Comparison of ENCODE assay signal across 1 cellular context in the genomic region with DNA sequence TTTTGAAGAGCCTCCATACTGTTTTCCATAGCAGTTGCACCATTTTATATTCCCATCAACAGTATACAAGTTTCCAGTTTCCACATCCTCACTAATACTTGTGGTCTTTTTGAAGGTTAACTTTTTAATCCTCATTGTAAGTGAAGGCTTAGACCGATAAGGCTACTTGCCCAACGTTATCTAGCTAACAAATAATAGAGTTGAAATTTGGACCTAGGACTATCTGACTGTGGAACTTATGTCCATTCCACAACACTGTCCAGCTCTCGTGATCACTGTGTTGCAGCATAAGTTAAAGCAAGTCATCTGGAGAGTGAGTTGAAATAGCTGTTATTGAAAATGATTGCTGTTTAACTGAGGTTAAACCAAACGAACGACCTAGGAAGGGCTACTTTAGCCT.
TF ChIP-seq lines count a peak whose summit lies in the region.

No MANE protein-coding gene starts in this region.

TF ChIP-seq in HepG2, 621 proteins besides CTCF, POLR2A, EP300 and RAD21 (continued from another document):
- TF ChIP-seq, protein P1, sequence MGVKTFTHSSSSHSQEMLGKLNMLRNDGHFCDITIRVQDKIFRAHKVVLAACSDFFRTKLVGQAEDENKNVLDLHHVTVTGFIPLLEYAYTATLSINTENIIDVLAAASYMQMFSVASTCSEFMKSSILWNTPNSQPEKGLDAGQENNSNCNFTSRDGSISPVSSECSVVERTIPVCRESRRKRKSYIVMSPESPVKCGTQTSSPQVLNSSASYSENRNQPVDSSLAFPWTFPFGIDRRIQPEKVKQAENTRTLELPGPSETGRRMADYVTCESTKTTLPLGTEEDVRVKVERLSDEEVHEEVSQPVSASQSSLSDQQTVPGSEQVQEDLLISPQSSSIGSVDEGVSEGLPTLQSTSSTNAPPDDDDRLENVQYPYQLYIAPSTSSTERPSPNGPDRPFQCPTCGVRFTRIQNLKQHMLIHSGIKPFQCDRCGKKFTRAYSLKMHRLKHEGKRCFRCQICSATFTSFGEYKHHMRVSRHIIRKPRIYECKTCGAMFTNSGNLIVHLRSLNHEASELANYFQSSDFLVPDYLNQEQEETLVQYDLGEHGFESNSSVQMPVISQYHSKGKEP (CRISPR knock-in tag; IDR thresholded peaks at IDR 0.05) = no peak
- 0 out of 2 replicates have a peak, but pooled peaks have one; percentile 39 for TF ChIP-seq ZNF841 (CRISPR knock-in tag; IDR thresholded peaks at IDR 0.05; ENCODE audit: borderline replicate concordance)
- TF ChIP-seq, protein P2, sequence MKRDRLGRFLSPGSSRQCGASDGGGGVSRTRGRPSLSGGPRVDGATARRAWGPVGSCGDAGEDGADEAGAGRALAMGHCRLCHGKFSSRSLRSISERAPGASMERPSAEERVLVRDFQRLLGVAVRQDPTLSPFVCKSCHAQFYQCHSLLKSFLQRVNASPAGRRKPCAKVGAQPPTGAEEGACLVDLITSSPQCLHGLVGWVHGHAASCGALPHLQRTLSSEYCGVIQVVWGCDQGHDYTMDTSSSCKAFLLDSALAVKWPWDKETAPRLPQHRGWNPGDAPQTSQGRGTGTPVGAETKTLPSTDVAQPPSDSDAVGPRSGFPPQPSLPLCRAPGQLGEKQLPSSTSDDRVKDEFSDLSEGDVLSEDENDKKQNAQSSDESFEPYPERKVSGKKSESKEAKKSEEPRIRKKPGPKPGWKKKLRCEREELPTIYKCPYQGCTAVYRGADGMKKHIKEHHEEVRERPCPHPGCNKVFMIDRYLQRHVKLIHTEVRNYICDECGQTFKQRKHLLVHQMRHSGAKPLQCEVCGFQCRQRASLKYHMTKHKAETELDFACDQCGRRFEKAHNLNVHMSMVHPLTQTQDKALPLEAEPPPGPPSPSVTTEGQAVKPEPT (CRISPR knock-in tag; IDR thresholded peaks at IDR 0.05; ENCODE audit: low read depth) = no peak
- TF ChIP-seq, protein P3, sequence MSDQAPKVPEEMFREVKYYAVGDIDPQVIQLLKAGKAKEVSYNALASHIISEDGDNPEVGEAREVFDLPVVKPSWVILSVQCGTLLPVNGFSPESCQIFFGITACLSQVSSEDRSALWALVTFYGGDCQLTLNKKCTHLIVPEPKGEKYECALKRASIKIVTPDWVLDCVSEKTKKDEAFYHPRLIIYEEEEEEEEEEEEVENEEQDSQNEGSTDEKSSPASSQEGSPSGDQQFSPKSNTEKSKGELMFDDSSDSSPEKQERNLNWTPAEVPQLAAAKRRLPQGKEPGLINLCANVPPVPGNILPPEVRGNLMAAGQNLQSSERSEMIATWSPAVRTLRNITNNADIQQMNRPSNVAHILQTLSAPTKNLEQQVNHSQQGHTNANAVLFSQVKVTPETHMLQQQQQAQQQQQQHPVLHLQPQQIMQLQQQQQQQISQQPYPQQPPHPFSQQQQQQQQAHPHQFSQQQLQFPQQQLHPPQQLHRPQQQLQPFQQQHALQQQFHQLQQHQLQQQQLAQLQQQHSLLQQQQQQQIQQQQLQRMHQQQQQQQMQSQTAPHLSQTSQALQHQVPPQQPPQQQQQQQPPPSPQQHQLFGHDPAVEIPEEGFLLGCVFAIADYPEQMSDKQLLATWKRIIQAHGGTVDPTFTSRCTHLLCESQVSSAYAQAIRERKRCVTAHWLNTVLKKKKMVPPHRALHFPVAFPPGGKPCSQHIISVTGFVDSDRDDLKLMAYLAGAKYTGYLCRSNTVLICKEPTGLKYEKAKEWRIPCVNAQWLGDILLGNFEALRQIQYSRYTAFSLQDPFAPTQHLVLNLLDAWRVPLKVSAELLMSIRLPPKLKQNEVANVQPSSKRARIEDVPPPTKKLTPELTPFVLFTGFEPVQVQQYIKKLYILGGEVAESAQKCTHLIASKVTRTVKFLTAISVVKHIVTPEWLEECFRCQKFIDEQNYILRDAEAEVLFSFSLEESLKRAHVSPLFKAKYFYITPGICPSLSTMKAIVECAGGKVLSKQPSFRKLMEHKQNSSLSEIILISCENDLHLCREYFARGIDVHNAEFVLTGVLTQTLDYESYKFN (CRISPR knock-in tag; conservative IDR thresholded peaks at IDR 0.05) = peak; percentile 82
- peak; percentile 67 for TF ChIP-seq CEBPB (IDR thresholded peaks at IDR 0.05; ENCODE audit: borderline replicate concordance, low read depth, low read length)
- TF ChIP-seq ZNF44 (CRISPR knock-in tag; IDR thresholded peaks at IDR 0.05) = no peak
- peak; percentile 70 for TF ChIP-seq PITX1 (CRISPR knock-in tag; IDR thresholded peaks at IDR 0.05)
- peak; percentile 60 for TF ChIP-seq ASH2L (IDR thresholded peaks at IDR 0.05; ENCODE audit: insufficient read length, low read depth, low read length)
- TF ChIP-seq, protein P4, sequence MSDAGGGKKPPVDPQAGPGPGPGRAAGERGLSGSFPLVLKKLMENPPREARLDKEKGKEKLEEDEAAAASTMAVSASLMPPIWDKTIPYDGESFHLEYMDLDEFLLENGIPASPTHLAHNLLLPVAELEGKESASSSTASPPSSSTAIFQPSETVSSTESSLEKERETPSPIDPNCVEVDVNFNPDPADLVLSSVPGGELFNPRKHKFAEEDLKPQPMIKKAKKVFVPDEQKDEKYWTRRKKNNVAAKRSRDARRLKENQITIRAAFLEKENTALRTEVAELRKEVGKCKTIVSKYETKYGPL (CRISPR knock-in tag; IDR thresholded peaks at IDR 0.05) = no peak
- TF ChIP-seq RFX3 (CRISPR knock-in tag; IDR thresholded peaks at IDR 0.05) = no peak
- TF ChIP-seq, protein P5, sequence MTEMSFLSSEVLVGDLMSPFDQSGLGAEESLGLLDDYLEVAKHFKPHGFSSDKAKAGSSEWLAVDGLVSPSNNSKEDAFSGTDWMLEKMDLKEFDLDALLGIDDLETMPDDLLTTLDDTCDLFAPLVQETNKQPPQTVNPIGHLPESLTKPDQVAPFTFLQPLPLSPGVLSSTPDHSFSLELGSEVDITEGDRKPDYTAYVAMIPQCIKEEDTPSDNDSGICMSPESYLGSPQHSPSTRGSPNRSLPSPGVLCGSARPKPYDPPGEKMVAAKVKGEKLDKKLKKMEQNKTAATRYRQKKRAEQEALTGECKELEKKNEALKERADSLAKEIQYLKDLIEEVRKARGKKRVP (CRISPR knock-in tag; IDR thresholded peaks at IDR 0.05) = peak in 1 of 2 experiments; percentile 38; a peak in 1 of 4 replicates
- 0 out of 2 replicates have a peak, but pooled peaks have one; percentile 38 for TF ChIP-seq RCOR2 (CRISPR knock-in tag; IDR thresholded peaks at IDR 0.05)
- TF ChIP-seq ZSCAN9 (CRISPR knock-in tag; IDR thresholded peaks at IDR 0.05; ENCODE audit: borderline replicate concordance) = 0 out of 2 replicates have a peak, but pooled peaks have one; percentile 43
- no peak for TF ChIP-seq ZNF772 (CRISPR knock-in tag; IDR thresholded peaks at IDR 0.05)
- no peak for TF ChIP-seq NFATC3 (CRISPR knock-in tag; IDR thresholded peaks at IDR 0.05)
- no peak for TF ChIP-seq PPARG (CRISPR knock-in tag; conservative IDR thresholded peaks at IDR 0.05)
- TF ChIP-seq MED1 (CRISPR knock-in tag; IDR thresholded peaks at IDR 0.05) = peak; percentile 84
- no peak for TF ChIP-seq NONO (IDR thresholded peaks at IDR 0.05)
- TF ChIP-seq NONO (CRISPR knock-in tag; conservative IDR thresholded peaks at IDR 0.05) = peak; percentile 65; the same call in 1 of the 2 replicates
- TF ChIP-seq, protein P6, sequence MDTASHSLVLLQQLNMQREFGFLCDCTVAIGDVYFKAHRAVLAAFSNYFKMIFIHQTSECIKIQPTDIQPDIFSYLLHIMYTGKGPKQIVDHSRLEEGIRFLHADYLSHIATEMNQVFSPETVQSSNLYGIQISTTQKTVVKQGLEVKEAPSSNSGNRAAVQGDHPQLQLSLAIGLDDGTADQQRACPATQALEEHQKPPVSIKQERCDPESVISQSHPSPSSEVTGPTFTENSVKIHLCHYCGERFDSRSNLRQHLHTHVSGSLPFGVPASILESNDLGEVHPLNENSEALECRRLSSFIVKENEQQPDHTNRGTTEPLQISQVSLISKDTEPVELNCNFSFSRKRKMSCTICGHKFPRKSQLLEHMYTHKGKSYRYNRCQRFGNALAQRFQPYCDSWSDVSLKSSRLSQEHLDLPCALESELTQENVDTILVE (CRISPR knock-in tag; IDR thresholded peaks at IDR 0.05) = 0 out of 2 replicates have a peak, but pooled peaks have one; percentile 60
- TF ChIP-seq NPAS2 (CRISPR knock-in tag; IDR thresholded peaks at IDR 0.05; ENCODE audit: borderline replicate concordance) = no peak
- TF ChIP-seq XBP1 (CRISPR knock-in tag; IDR thresholded peaks at IDR 0.05) = no peak
- TF ChIP-seq MED13 (CRISPR knock-in tag; IDR thresholded peaks at IDR 0.05) = peak; percentile 64; the same call in 1 of the 2 replicates
- no peak for TF ChIP-seq MZF1 (CRISPR knock-in tag; IDR thresholded peaks at IDR 0.05; ENCODE audit: borderline replicate concordance)
- TF ChIP-seq, protein P7, sequence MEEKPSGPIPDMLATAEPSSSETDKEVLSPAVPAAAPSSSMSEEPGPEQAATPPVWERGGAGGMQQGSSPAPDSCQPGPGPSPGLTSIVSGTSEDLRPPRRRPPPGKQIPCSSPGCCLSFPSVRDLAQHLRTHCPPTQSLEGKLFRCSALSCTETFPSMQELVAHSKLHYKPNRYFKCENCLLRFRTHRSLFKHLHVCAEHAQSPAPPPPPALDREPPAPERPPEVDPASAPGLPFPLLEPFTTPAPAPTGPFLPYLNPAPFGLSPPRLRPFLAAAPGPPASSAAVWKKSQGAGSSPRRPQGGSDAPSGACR (CRISPR knock-in tag; IDR thresholded peaks at IDR 0.05) = 0 out of 2 replicates have a peak, but pooled peaks have one; percentile 53
- TF ChIP-seq CREM (IDR thresholded peaks at IDR 0.05) = peak; percentile 46; the same call in 1 of the 2 replicates
- no peak for TF ChIP-seq CREM (CRISPR knock-in tag; IDR thresholded peaks at IDR 0.05)
- TF ChIP-seq CBFB (CRISPR knock-in tag; IDR thresholded peaks at IDR 0.05) = peak; percentile 83; the same call in 1 of the 2 replicates
- peak; percentile 52; the same call in 1 of the 2 replicates for TF ChIP-seq ZNF12 (CRISPR knock-in tag; IDR thresholded peaks at IDR 0.05)
- no peak for TF ChIP-seq GLI4 (CRISPR knock-in tag; IDR thresholded peaks at IDR 0.05; ENCODE audit: borderline replicate concordance)
- peak; percentile 23; the same call in 1 of the 2 replicates for TF ChIP-seq RARA (CRISPR knock-in tag; IDR thresholded peaks at IDR 0.05)
- peak; percentile 61 for TF ChIP-seq PHF5A (CRISPR knock-in tag; IDR thresholded peaks at IDR 0.05; ENCODE audit: low read depth, unreplicated experiment)
- peak; percentile 79 for TF ChIP-seq ISL2 (CRISPR knock-in tag; IDR thresholded peaks at IDR 0.05)
- TF ChIP-seq, protein P8, sequence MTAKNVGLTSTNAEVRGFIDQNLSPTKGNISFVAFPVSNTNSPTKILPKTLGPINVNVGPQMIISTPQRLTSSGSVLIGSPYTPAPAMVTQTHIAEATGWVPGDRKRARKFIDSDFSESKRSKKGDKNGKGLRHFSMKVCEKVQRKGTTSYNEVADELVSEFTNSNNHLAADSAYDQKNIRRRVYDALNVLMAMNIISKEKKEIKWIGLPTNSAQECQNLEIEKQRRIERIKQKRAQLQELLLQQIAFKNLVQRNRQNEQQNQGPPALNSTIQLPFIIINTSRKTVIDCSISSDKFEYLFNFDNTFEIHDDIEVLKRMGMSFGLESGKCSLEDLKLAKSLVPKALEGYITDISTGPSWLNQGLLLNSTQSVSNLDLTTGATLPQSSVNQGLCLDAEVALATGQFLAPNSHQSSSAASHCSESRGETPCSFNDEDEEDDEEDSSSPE (CRISPR knock-in tag; IDR thresholded peaks at IDR 0.05) = no peak
- TF ChIP-seq BCL6 (CRISPR knock-in tag; IDR thresholded peaks at IDR 0.05) = peak; percentile 29; the same call in 1 of the 2 replicates
- TF ChIP-seq FOXP1 (IDR thresholded peaks at IDR 0.05) = no peak
- TF ChIP-seq FOXP1 (CRISPR knock-in tag; IDR thresholded peaks at IDR 0.05) = peak; percentile 59; the same call in 1 of the 2 replicates
- 0 out of 2 replicates have a peak, but pooled peaks have one; percentile 9 for TF ChIP-seq MIXL1 (CRISPR knock-in tag; IDR thresholded peaks at IDR 0.05)
- TF ChIP-seq ZNF883 (CRISPR knock-in tag; IDR thresholded peaks at IDR 0.05; ENCODE audit: not compliant biosample characterization) = no peak
- TF ChIP-seq MIER3 (CRISPR knock-in tag; IDR thresholded peaks at IDR 0.05; ENCODE audit: borderline replicate concordance) = peak; percentile 48; the same call in 1 of the 2 replicates
- TF ChIP-seq, protein P9, sequence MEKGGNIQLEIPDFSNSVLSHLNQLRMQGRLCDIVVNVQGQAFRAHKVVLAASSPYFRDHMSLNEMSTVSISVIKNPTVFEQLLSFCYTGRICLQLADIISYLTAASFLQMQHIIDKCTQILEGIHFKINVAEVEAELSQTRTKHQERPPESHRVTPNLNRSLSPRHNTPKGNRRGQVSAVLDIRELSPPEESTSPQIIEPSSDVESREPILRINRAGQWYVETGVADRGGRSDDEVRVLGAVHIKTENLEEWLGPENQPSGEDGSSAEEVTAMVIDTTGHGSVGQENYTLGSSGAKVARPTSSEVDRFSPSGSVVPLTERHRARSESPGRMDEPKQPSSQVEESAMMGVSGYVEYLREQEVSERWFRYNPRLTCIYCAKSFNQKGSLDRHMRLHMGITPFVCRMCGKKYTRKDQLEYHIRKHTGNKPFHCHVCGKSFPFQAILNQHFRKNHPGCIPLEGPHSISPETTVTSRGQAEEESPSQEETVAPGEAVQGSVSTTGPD (CRISPR knock-in tag; IDR thresholded peaks at IDR 0.05) = no peak
- TF ChIP-seq DPF2 (CRISPR knock-in tag; IDR thresholded peaks at IDR 0.05; ENCODE audit: borderline replicate concordance, low read depth) = peak; percentile 75; the same call in 1 of the 2 replicates
TF ChIP-seq in HepG2: peak in this region for 82.
